In genomic region chr5:36034536-36035134, GRCh38 we compare ENCODE assay signal across 14 cellular contexts. TPM values are rescaled to one million over a fixed set of nuclear protein-coding genes. Genes with fewer than 3 reads are reported as not detected.
"Had no signal": no experiment of that assay in that cellular context is flagged by ENCODE, and none has a peak within 500 bp of the region (broad histone marks: within the 10 kb centered on the region; RNA-seq: fewer than 3 reads in every experiment).

No MANE protein-coding gene starts in this region.

RNA-seq across cellular contexts. Expression of gene UGT3A2, which starts 32.0 kb away (rescaled TPM):
- total RNA-seq: ovary, psoas muscle, renal cortical epithelial cell, right cardiac atrium, sciatic nerve, smooth muscle cell, upper lobe of right lung, uterus had no signal

RNA-seq across cellular contexts. Expression of gene UGT3A1, which starts 43.4 kb away (rescaled TPM):
- total RNA-seq: naive thymus-derived CD4-positive, alpha-beta T cell; natural killer cell; occipital lobe; osteoblast; ovary; right cardiac atrium; sciatic nerve; smooth muscle cell; spleen; transverse colon; upper lobe of right lung; uterus had no signal
